Comparison of ENCODE assay signal across 19 cellular contexts in genomic region chr11:81135570-81135969, GRCh38.
DNase-seq lines count a peak whose midpoint lies in the region; ATAC-seq and TF ChIP-seq lines count a peak whose summit lies in the region.
"Had no signal": no experiment of that assay in that cellular context is flagged by ENCODE, and none has a peak within 500 bp of the region (broad histone marks: within the 10 kb centered on the region; RNA-seq: fewer than 3 reads in every experiment).

No MANE protein-coding gene starts in this region.

- no peaks in the 10 kb centered on the region for H3K27me3 ChIP-seq in OCI-LY3 (ENCODE audit: low read depth, low read length)
- H3K27me3 ChIP-seq: BLaER1 treated with 17β-estradiol and CSF1 and Interleukin-3, amounts not matched to agents 10 nM and 100 nM; Peyer's patch had no signal

- no peak overlapping the region for H2AFZ ChIP-seq in OCI-LY3 (ENCODE audit: low read depth, low read length)

- H3K4me3 ChIP-seq in GM12865 (ENCODE audit: low read depth, low read length): no peak overlapping the region
- H3K4me3 ChIP-seq in OCI-LY3 (ENCODE audit: low read length): peak overlapping the region; percentile 26; the same call in 1 of the 2 replicates
- H3K4me3 ChIP-seq: BLaER1 treated with 17β-estradiol and CSF1 and Interleukin-3, amounts not matched to agents 10 nM and 100 nM; Peyer's patch had no signal

- no peak overlapping the region for H3K27ac ChIP-seq in OCI-LY3 (ENCODE audit: low read length)
- H3K27ac ChIP-seq: BLaER1 treated with 17β-estradiol and CSF1 and Interleukin-3, amounts not matched to agents 10 nM and 100 nM; Peyer's patch had no signal

- H4K20me1 ChIP-seq in OCI-LY3 (ENCODE audit: insufficient read depth, low read length): no peaks in the 10 kb centered on the region
- H4K20me1 ChIP-seq: BLaER1 treated with 17β-estradiol and CSF1 and Interleukin-3, amounts not matched to agents 10 nM and 100 nM had no signal

- H3K36me3 ChIP-seq in OCI-LY3 (replicated peaks; ENCODE audit: low read depth, low read length): no peaks in the 10 kb centered on the region
- H3K36me3 ChIP-seq: BLaER1 treated with 17β-estradiol and CSF1 and Interleukin-3, amounts not matched to agents 10 nM and 100 nM; Peyer's patch had no signal

- no peaks in the 10 kb centered on the region for H3K9me3 ChIP-seq in OCI-LY3 (ENCODE audit: insufficient read depth, low read length)
- H3K9me3 ChIP-seq: BLaER1 treated with 17β-estradiol and CSF1 and Interleukin-3, amounts not matched to agents 10 nM and 100 nM; Peyer's patch had no signal

- peaks cover 20% of the 10 kb centered on the region for H3K4me1 ChIP-seq in OCI-LY3 (ENCODE audit: low read length)
- H3K4me1 ChIP-seq: Peyer's patch had no signal

- no peaks in the 10 kb centered on the region for H3K79me2 ChIP-seq in OCI-LY3 (ENCODE audit: low read length)

- H3K4me2 ChIP-seq in OCI-LY3 (ENCODE audit: low read length): peak overlapping the region; percentile 56

- H3K9ac ChIP-seq in OCI-LY3 (ENCODE audit: low read length): no peak overlapping the region
- H3K9ac ChIP-seq: BLaER1 treated with 17β-estradiol and CSF1 and Interleukin-3, amounts not matched to agents 10 nM and 100 nM had no signal

- no peak for TF ChIP-seq CTCF in GM12865 (IDR thresholded peaks at IDR 0.05; ENCODE audit: insufficient read depth, low read depth, low read length, missing control alignments)
- no peak for TF ChIP-seq CTCF in OCI-LY3 (IDR thresholded peaks at IDR 0.05; ENCODE audit: low read depth, low read length)

- peak; percentile 1 for DNase-seq in GM12865 (ENCODE audit: low read depth)
- no peak for DNase-seq in superior temporal gyrus (ENCODE audit: extremely low spot score)
- DNase-seq in NCI-H2196 treated with DMSO at 0.1 percent for 48 hours (lab: John Stamatoyannopoulos, UW; ENCODE audit: unreplicated experiment): no peak
- DNase-seq: 8988T; CD8-positive, alpha-beta T cell; Karpas-422; NCI-H1417; NCI-H1694 treated with DMSO at 0.1 percent for 48 hours; NCI-H2107; NCI-H2227 treated with DMSO at 0.1 percent for 48 hours; NCI-H510A; NCI-H748 treated with DMSO at 0.1 percent for 48 hours; Peyer's patch had no signal

- ATAC-seq in GM19395 (IDR thresholded peaks at IDR 0.05; ENCODE audit: unreplicated experiment): peak; percentile 62
- peak; percentile 50 for ATAC-seq in HG03354 (IDR thresholded peaks at IDR 0.05; ENCODE audit: poor library complexity, severe bottlenecking, unreplicated experiment)
- no peak for ATAC-seq in HG02970 (IDR thresholded peaks at IDR 0.05; ENCODE audit: low FRiP score, unreplicated experiment)
- ATAC-seq: CD8-positive, alpha-beta T cell; SK-N-SH treated with all-trans-retinoic acid at 6 μM for 48 hours had no signal
